8 cellular contexts compared by ENCODE assay signal in genomic region chr16:88681709-88682451, GRCh38. TPM values are rescaled to one million over a fixed set of nuclear protein-coding genes. Genes with fewer than 3 reads are reported as not detected.
A peak's percentile ranks its signal among the peaks of the same experiment; 100 is the strongest.
DNase-seq lines count a peak whose midpoint lies in the region; ATAC-seq and TF ChIP-seq lines count a peak whose summit lies in the region.

No MANE protein-coding gene starts in this region.

- TF ChIP-seq CTCF in GM06990 (IDR thresholded peaks at IDR 0.05; ENCODE audit: insufficient read depth, low read length, poor library complexity, severe bottlenecking) (no peak), left lung (IDR thresholded peaks at IDR 0.05) (no peak), foreskin keratinocyte (conservative IDR thresholded peaks at IDR 0.05) (no peak)

- H3K4me1 ChIP-seq in left lung = peaks cover 13 to 51% of the 10 kb centered on the region in 2 donors
- peaks cover 25% of the 10 kb centered on the region for H3K4me1 ChIP-seq in thymus (ENCODE audit: control insufficient read depth, insufficient read depth, low read length)
- no peaks in the 10 kb centered on the region for H3K4me1 ChIP-seq in foreskin keratinocyte

- H3K27ac ChIP-seq in KOPT-K1 (ENCODE audit: low read depth, low read length, poor library complexity, severe bottlenecking) (peak overlapping the region; percentile 45), left lung (peak overlapping the region; percentile 57 to 83), thymus (ENCODE audit: low read depth) (peak overlapping the region; percentile 87), foreskin keratinocyte (no peak overlapping the region)

- WGBS in thymus = 26% methylated on average over 21 of the region's 21 CpGs

- peak; percentile 74 for ATAC-seq in GM21526 (IDR thresholded peaks at IDR 0.05; ENCODE audit: low FRiP score, unreplicated experiment)
- peak; percentile 6 for ATAC-seq in left lung
- no peak for ATAC-seq in foreskin keratinocyte

- H3K36me3 Mint-ChIP-seq in activated T-cell treated with anti-CD3 and anti-CD28 coated beads, Interleukin-2, amount 50 U/mL, for 24 hours (ENCODE audit: low read depth) = peaks cover 3% of the 10 kb centered on the region

- intact Hi-C loops in left lung (cut with DNase I) = no loop called here

- peaks cover 43% of the 10 kb centered on the region for H3K4me1 Mint-ChIP-seq in activated T-cell treated with anti-CD3 and anti-CD28 coated beads, Interleukin-2, amount 50 U/mL, for 24 hours (ENCODE audit: low read depth)

- H3K36me3 ChIP-seq in GM06990 (ENCODE audit: control insufficient read depth, insufficient read depth, low read length) (peaks cover 3% of the 10 kb centered on the region), KOPT-K1 (ENCODE audit: insufficient read depth, low read length) (no peaks in the 10 kb centered on the region), left lung (peaks cover 0 to 19% of the 10 kb centered on the region in 2 donors), thymus (ENCODE audit: control insufficient read depth, insufficient read depth) (no peaks in the 10 kb centered on the region)

- H3K27me3 ChIP-seq in GM06990 (replicated peaks; ENCODE audit: control insufficient read depth, insufficient read depth, low read length) (no peaks in the 10 kb centered on the region; the same call in 1 of the 2 replicates), left lung (peaks cover 3 to 82% of the 10 kb centered on the region in 2 donors), thymus (ENCODE audit: control insufficient read depth, insufficient read depth) (peaks cover 15% of the 10 kb centered on the region), foreskin keratinocyte (peaks cover 68% of the 10 kb centered on the region)

- peak overlapping the region; percentile 64 for H3K4me3 Mint-ChIP-seq in activated T-cell treated with anti-CD3 and anti-CD28 coated beads, Interleukin-2, amount 50 U/mL, for 24 hours

- H3K27ac Mint-ChIP-seq in activated T-cell treated with anti-CD3 and anti-CD28 coated beads, Interleukin-2, amount 50 U/mL, for 24 hours = peak overlapping the region; percentile 94

- H3K9me3 ChIP-seq in KOPT-K1 (ENCODE audit: insufficient read depth, low read length, poor library complexity, severe bottlenecking) = no peaks in the 10 kb centered on the region
- H3K9me3 ChIP-seq in left lung = no peaks in the 10 kb centered on the region
- no peaks in the 10 kb centered on the region for H3K9me3 ChIP-seq in thymus (ENCODE audit: control insufficient read depth)

- H3K4me3 ChIP-seq in GM06990 (replicated peaks; ENCODE audit: low read depth, low read length) (peak overlapping the region; percentile 39), left lung (no peak overlapping the region), thymus (ENCODE audit: low read length) (no peak overlapping the region)

- H3K27me3 Mint-ChIP-seq in activated T-cell treated with anti-CD3 and anti-CD28 coated beads, Interleukin-2, amount 50 U/mL, for 24 hours = no peaks in the 10 kb centered on the region

- no peaks in the 10 kb centered on the region for H3K9me3 Mint-ChIP-seq in activated T-cell treated with anti-CD3 and anti-CD28 coated beads, Interleukin-2, amount 50 U/mL, for 24 hours

- DNase-seq in GM06990 (ENCODE audit: extremely low read depth, insufficient read length) (peak; percentile 85), left lung (peak; percentile 82 to 89), foreskin keratinocyte (no peak), NCI-H2081 treated with DMSO at 0.1 percent for 48 hours (lab: John Stamatoyannopoulos, UW) (no peak)
- peak; percentile 80 for DNase-seq in activated T-cell treated with anti-CD3 and anti-CD28 coated beads, Interleukin-2, amount 50 U/mL, for 24 hours

RNA-seq across cellular contexts. Expression of gene SNAI3, which starts 4.4 kb away (rescaled TPM):
- total RNA-seq in left lung (1 to 10 TPM; 1.9 to 2.3 TPM), foreskin keratinocyte (not detected in 2 replicates)
- polyA plus RNA-seq in thymus (2.9 TPM), foreskin keratinocyte (0.06 and 0.09 TPM in 2 replicates)

RNA-seq across cellular contexts. Expression of gene MVD, which starts 19.0 kb away (rescaled TPM):
- total RNA-seq in left lung (100 to 1,000 TPM in 1 of 2 donors, 10 to 100 TPM in 1; 66.3 to 154 TPM), foreskin keratinocyte (240 and 305 TPM in 2 replicates)
- polyA plus RNA-seq in thymus (30.2 TPM), foreskin keratinocyte (317 and 391 TPM in 2 replicates)

RNA-seq across cellular contexts. Expression of gene RNF166, which starts 24.3 kb away (rescaled TPM):
- total RNA-seq in left lung (10 to 100 TPM; 28.4 to 54.0 TPM), foreskin keratinocyte (7.6 and 7.8 TPM in 2 replicates)
- polyA plus RNA-seq in thymus (144 TPM), foreskin keratinocyte (7.8 and 8.1 TPM in 2 replicates)

RNA-seq across cellular contexts. Expression of gene CTU2, which starts 24.4 kb away (rescaled TPM):
- total RNA-seq in left lung (10 to 100 TPM; 15.4 to 19.8 TPM), foreskin keratinocyte (16.6 and 26.3 TPM in 2 replicates)
- polyA plus RNA-seq in thymus (18.6 TPM), foreskin keratinocyte (23.3 and 26.3 TPM in 2 replicates)

RNA-seq across cellular contexts. Expression of gene CYBA, which starts 31.0 kb away (rescaled TPM):
- total RNA-seq in left lung (100 to 1,000 TPM; 243 to 396 TPM), foreskin keratinocyte (19.1 and 28.2 TPM in 2 replicates)
- polyA plus RNA-seq in thymus (208 TPM), foreskin keratinocyte (26.0 and 37.7 TPM in 2 replicates)

Comparison
In these comparisons a context has a peak if more than half of its experiments do, and no peak if none do; other contexts are left out.
1. DNase-seq: peak in GM06990 (single experiment), activated T-cell treated with anti-CD3 and anti-CD28 coated beads, Interleukin-2, amount 50 U/mL, for 24 hours (single experiment) and left lung (2 of 2); none in foreskin keratinocyte (0 of 2) and NCI-H2081 treated with DMSO at 0.1 percent for 48 hours (single experiment).